ENCODE assay signal across 20 cellular contexts in genomic region chr20:37560629-37561028, GRCh38. TPM values are rescaled to one million over a fixed set of nuclear protein-coding genes. Genes with fewer than 3 reads are reported as not detected.
A peak's percentile ranks its signal among the peaks of the same experiment; 100 is the strongest.
DNase-seq lines count a peak whose midpoint lies in the region; ATAC-seq, FAIRE-seq and TF ChIP-seq lines count a peak whose summit lies in the region.
"Had no signal": no experiment of that assay in that cellular context is flagged by ENCODE, and none has a peak within 500 bp of the region (broad histone marks: within the 10 kb centered on the region; RNA-seq: fewer than 3 reads in every experiment).

No MANE protein-coding gene starts in this region.

- POLR2A ChIA-PET in K562 (lab: Yijun Ruan, JAX): interaction anchor here (0.8 kb wide), 1 partner anchor 178 kb away, joined by 3 read pairs; no protein-coding TSS in a partner anchor

- 17% methylated on average over 4 of the region's 4 CpGs for WGBS in K562 (ENCODE audit: insufficient coverage, low coverage, missing lambda C conversion rate)

- H3K4me2 ChIP-seq in K562 (ENCODE audit: insufficient read depth, low read length): no peak overlapping the region

- H3K4me1 ChIP-seq in RWPE2 (ENCODE audit: insufficient read depth, poor library complexity, severe bottlenecking) (no peaks in the 10 kb centered on the region), K562 (replicated peaks in 1 of 2; ENCODE audit: control insufficient read depth in 2 of 2, insufficient read depth in 2 of 2, low read length in 2 of 2) (peaks cover 0 to 8% of the 10 kb centered on the region in 2 experiments; a peak in 3 of 5 replicates)
- H3K4me1 ChIP-seq: HAP-1 had no signal

- H3K9me3 ChIP-seq in RWPE2 (ENCODE audit: severe bottlenecking) (no peaks in the 10 kb centered on the region), K562 (replicated peaks; ENCODE audit: control insufficient read depth, insufficient read depth, low read depth, low read length) (no peaks in the 10 kb centered on the region)
- H3K9me3 ChIP-seq: Caco-2, HAP-1 had no signal

- H3K9me1 ChIP-seq in K562 (ENCODE audit: control insufficient read depth, insufficient read depth, low read length): no peaks in the 10 kb centered on the region

- H3K9ac ChIP-seq in K562 (ENCODE audit: insufficient read depth in 1 of 2, low read depth in 2 of 2, low read length in 2 of 2): no peak overlapping the region

- H3K4me3 Mint-ChIP-seq in mesothelial cell of epicardium (no peak overlapping the region), type B pancreatic cell (no peak overlapping the region)
- H3K4me3 Mint-ChIP-seq: CD4-positive, alpha-beta T cell had no signal

- BruUV-seq in K562 (replicated peaks; lab: Mats Ljungman, UMichigan): no TSS peak

- H3K9me3 Mint-ChIP-seq in mesothelial cell of epicardium: no peaks in the 10 kb centered on the region
- no peaks in the 10 kb centered on the region for H3K9me3 Mint-ChIP-seq in type B pancreatic cell
- H3K9me3 Mint-ChIP-seq: CD4-positive, alpha-beta T cell had no signal

- no peak for TF ChIP-seq CTCF in RWPE2 (IDR thresholded peaks at IDR 0.05; ENCODE audit: poor library complexity, severe bottlenecking)
- no peak for TF ChIP-seq CTCF in K562 (IDR thresholded peaks at IDR 0.05 in 2 of 3, conservative IDR thresholded peaks at IDR 0.05 in 1 of 3; ENCODE audit: insufficient read depth in 2 of 3, low read depth in 1 of 3, low read length in 3 of 3)
- no peak for TF ChIP-seq CTCF in mesothelial cell of epicardium (IDR thresholded peaks at IDR 0.05; ENCODE audit: unreplicated experiment)
- TF ChIP-seq CTCF in type B pancreatic cell (conservative IDR thresholded peaks at IDR 0.05): no peak

- H4K20me1 ChIP-seq in K562 (replicated peaks; ENCODE audit: control insufficient read depth, insufficient read depth, low read length): peaks cover 9% of the 10 kb centered on the region; the same call in 1 of the 2 replicates

- H3K27ac ChIP-seq in RWPE2 (ENCODE audit: poor library complexity, severe bottlenecking) (no peak overlapping the region), K562 (ENCODE audit: extremely low read depth, low read depth, low read length) (no peak overlapping the region)
- H3K27ac ChIP-seq: C4-2B had no signal

- no peak for TF ChIP-seq RAD21 in K562 (CRISPR knock-in tag; conservative IDR thresholded peaks at IDR 0.05 in 1 of 2, IDR thresholded peaks at IDR 0.05 in 1 of 2)

- no peak for TF ChIP-seq EP300 in K562 (IDR thresholded peaks at IDR 0.05; ENCODE audit: low read length)

- H3K27ac Mint-ChIP-seq in mesothelial cell of epicardium (peak overlapping the region; percentile 8), type B pancreatic cell (peak overlapping the region; percentile 54)
- H3K27ac Mint-ChIP-seq: CD4-positive, alpha-beta T cell had no signal

- no peak for TF ChIP-seq POLR2A in K562 (conservative IDR thresholded peaks at IDR 0.05)

- DNase-seq in RWPE2 (ENCODE audit: low spot score) (peak; percentile 33), K562 (ENCODE audit: extremely low read depth in 1 of 4, low spot score in 3 of 4) (no peak), mesothelial cell of epicardium (ENCODE audit: low spot score in 2 of 2, unreplicated experiment in 2 of 2) (no peak), type B pancreatic cell (ENCODE audit: extremely low spot score, unreplicated experiment) (peak; percentile 8), globus pallidus (ENCODE audit: low spot score) (no peak)
- DNase-seq in central memory CD4-positive, alpha-beta T cell: no peak
- DNase-seq: ACHN; CD4-positive, alpha-beta T cell; DMS153; DMS79; GDM1 had no signal

- H3K4me3 ChIP-seq in RWPE2 (ENCODE audit: severe bottlenecking) (no peak overlapping the region), K562 (no peak overlapping the region)
- H3K4me3 ChIP-seq: HAP-1 had no signal

- no peaks in the 10 kb centered on the region for H3K36me3 Mint-ChIP-seq in mesothelial cell of epicardium
- H3K36me3 Mint-ChIP-seq in type B pancreatic cell: no peaks in the 10 kb centered on the region

- in situ Hi-C loops in K562 (cut with MboI): loop anchor here (10.0 kb wide), 1 partner anchor 334 kb away; no protein-coding TSS in a partner anchor

- H3K36me3 ChIP-seq in RWPE2 (ENCODE audit: low read depth): no peaks in the 10 kb centered on the region
- no peaks in the 10 kb centered on the region for H3K36me3 ChIP-seq in K562 (ENCODE audit: control insufficient read depth, insufficient read depth, low read length)
- H3K36me3 ChIP-seq: HAP-1 had no signal

- no peak for FAIRE-seq in K562 (lab: Jason Lieb, UNC)
- FAIRE-seq: A204.1, GM12892 had no signal

- H3K27me3 Mint-ChIP-seq in mesothelial cell of epicardium (ENCODE audit: low read depth) (peaks cover 4% of the 10 kb centered on the region), type B pancreatic cell (peaks cover 6% of the 10 kb centered on the region)

- H3K79me2 ChIP-seq in K562 (ENCODE audit: control insufficient read depth, insufficient read depth, low read length): no peaks in the 10 kb centered on the region

- H3K27me3 ChIP-seq in RWPE2 (ENCODE audit: insufficient read depth, poor library complexity, severe bottlenecking) (peaks cover 10% of the 10 kb centered on the region), K562 (ENCODE audit: control insufficient read depth in 2 of 2, insufficient read depth in 2 of 2, low read length in 2 of 2) (peaks cover 5 to 41% of the 10 kb centered on the region in 2 experiments; a peak in 4 of 5 replicates)

- intact Hi-C loops in K562 (cut with micrococcal nuclease): no loop called here

- no peak for ATAC-seq in RWPE2 (ENCODE audit: low read depth)
- no peak for ATAC-seq in K562
- no peak for ATAC-seq in HG02938 (IDR thresholded peaks at IDR 0.05; ENCODE audit: unreplicated experiment)

- no peak overlapping the region for H2AFZ ChIP-seq in K562 (ENCODE audit: low read depth, low read length)

- CTCF ChIA-PET in K562 (lab: Yijun Ruan, JAX; ENCODE audit: low intra/inter-chr PET ratio): interaction anchor here (0.7 kb wide), 1 partner anchor 616 kb away, joined by 3 read pairs; no protein-coding TSS in a partner anchor

- H3K4me1 Mint-ChIP-seq in mesothelial cell of epicardium: peaks cover 24% of the 10 kb centered on the region
- peaks cover 12% of the 10 kb centered on the region for H3K4me1 Mint-ChIP-seq in type B pancreatic cell (ENCODE audit: unreplicated experiment)

TF ChIP-seq in K562, 482 proteins besides CTCF, POLR2A, EP300 and RAD21 (continues in another document):
- TF ChIP-seq E2F6 (IDR thresholded peaks at IDR 0.05; ENCODE audit: borderline replicate concordance in 1 of 2, extremely low read depth in 1 of 2, insufficient read depth in 1 of 2, insufficient read length in 1 of 2, low read depth in 1 of 2, low read length in 1 of 2, poor library complexity in 1 of 2, severe bottlenecking in 1 of 2): no peak
- no peak for TF ChIP-seq NR1H2 (CRISPR knock-in tag; IDR thresholded peaks at IDR 0.05)
- TF ChIP-seq NR4A1 (CRISPR knock-in tag; IDR thresholded peaks at IDR 0.05): no peak
- peak; percentile 77 for TF ChIP-seq NR4A1 (tag; IDR thresholded peaks at IDR 0.05)

RNA-seq across cellular contexts. Expression of gene BLCAP, which starts 33.0 kb away (rescaled TPM):
- total RNA-seq in K562 (2011; cell fraction: chromatin; rRNA removed; ENCODE audit: low replicate concordance): 43.7 and 53.8 TPM in 2 replicates
- 36.5 and 40.0 TPM in 2 replicates for total RNA-seq in K562 (2011; cell fraction: nucleolus; rRNA removed)
- 62.1 and 86.8 TPM in 2 replicates for total RNA-seq in K562 (2011; cell fraction: nucleoplasm; rRNA removed)
- total RNA-seq in K562 (2014; rRNA removed): 20.6 and 24.2 TPM in 2 replicates
- 19.6 and 21.0 TPM in 2 replicates for total RNA-seq in K562 (2014; rRNA removed; fragmentation: Illumina TruSeq; extraction: Trizol)
- total RNA-seq in K562 (2015; rRNA removed; fragmentation: Illumina TruSeq; extraction: Trizol): 26.4 and 27.6 TPM in 2 replicates
- 30.1 and 34.0 TPM in 2 replicates for total RNA-seq in K562 (2021)
- polyA plus RNA-seq in K562 (2011; rRNA removed): 29.6 and 41.5 TPM in 2 replicates
- 47.2 and 47.4 TPM in 2 replicates for polyA plus RNA-seq in K562 (2011; cell fraction: cytosol; rRNA removed)
- 31.4 and 37.8 TPM in 2 replicates for polyA plus RNA-seq in K562 (2011; cell fraction: nucleus; rRNA removed)
- polyA plus RNA-seq in K562 (2012): 25.2 and 30.6 TPM in 2 replicates
- polyA plus RNA-seq in K562 (2014; fragmentation: Illumina TruSeq; extraction: Trizol): 31.5 and 31.9 TPM in 2 replicates
- polyA plus RNA-seq in K562 (2014; fragmentation: Nextera tagmentation; extraction: Ambion mirVana): 10 to 100 TPM; 16.9 to 17.3 TPM
- 37.1 and 38.9 TPM in 2 replicates for polyA plus RNA-seq in K562 (2014; rRNA removed)
- polyA minus RNA-seq in K562 (2011; rRNA and poly(A)+ RNA removed): 23.6 and 40.0 TPM in 2 replicates
- 11.2 and 17.5 TPM in 2 replicates for polyA minus RNA-seq in K562 (2011; cell fraction: cytosol; rRNA and poly(A)+ RNA removed)
- 9.4 and 10.1 TPM in 2 replicates for polyA minus RNA-seq in K562 (2011; cell fraction: nucleus; rRNA and poly(A)+ RNA removed)
- total RNA-seq in mesothelial cell of epicardium: 71.7 to 76.2 TPM (median 72.7 TPM) in 3 replicates
- total RNA-seq in type B pancreatic cell (ENCODE audit: low replicate concordance): 75.7 and 79.7 TPM in 2 replicates

RNA-seq across cellular contexts. Expression of gene NNAT, which starts 39.6 kb away (rescaled TPM):
- total RNA-seq in K562 (2011; cell fraction: chromatin; rRNA removed; ENCODE audit: low replicate concordance): not detected in 2 replicates
- total RNA-seq in K562 (2011; cell fraction: nucleolus; rRNA removed): not detected in 2 replicates
- total RNA-seq in K562 (2011; cell fraction: nucleoplasm; rRNA removed): not detected in 2 replicates
- total RNA-seq in K562 (2014; rRNA removed): not detected in 2 replicates
- total RNA-seq in K562 (2014; rRNA removed; fragmentation: Illumina TruSeq; extraction: Trizol): not detected in 2 replicates
- not detected in 2 replicates for total RNA-seq in K562 (2015; rRNA removed; fragmentation: Illumina TruSeq; extraction: Trizol)
- 0.13 TPM in 1 of 2 replicates, not detected in the other for total RNA-seq in K562 (2021)
- polyA plus RNA-seq in K562 (2011; rRNA removed): not detected in 2 replicates
- not detected in 2 replicates for polyA plus RNA-seq in K562 (2011; cell fraction: cytosol; rRNA removed)
- polyA plus RNA-seq in K562 (2011; cell fraction: nucleus; rRNA removed): not detected in 2 replicates
- 0.34 and 0.64 TPM in 2 replicates for polyA plus RNA-seq in K562 (2012)
- polyA plus RNA-seq in K562 (2014; fragmentation: Illumina TruSeq; extraction: Trizol): not detected in 2 replicates
- not detected for polyA plus RNA-seq in K562 (2014; fragmentation: Nextera tagmentation; extraction: Ambion mirVana)
- polyA plus RNA-seq in K562 (2014; rRNA removed): not detected in 2 replicates
- not detected in 2 replicates for polyA minus RNA-seq in K562 (2011; rRNA and poly(A)+ RNA removed)
- polyA minus RNA-seq in K562 (2011; cell fraction: cytosol; rRNA and poly(A)+ RNA removed): not detected in 2 replicates
- polyA minus RNA-seq in K562 (2011; cell fraction: nucleus; rRNA and poly(A)+ RNA removed): not detected in 2 replicates
- 18.5 to 19.4 TPM (median 19.3 TPM) in 3 replicates for total RNA-seq in mesothelial cell of epicardium
- 19.2 and 114 TPM in 2 replicates for total RNA-seq in type B pancreatic cell (ENCODE audit: low replicate concordance)
- total RNA-seq: Caco-2; CD4-positive, alpha-beta T cell; Daoy; H4 had no signal
- polyA plus RNA-seq: BJ had no signal

Comparison
In these comparisons a context has a peak if more than half of its experiments do, and no peak if none do; other contexts are left out.
1. DNase-seq: peak in RWPE2 (single experiment) and type B pancreatic cell (single experiment); none in K562 (0 of 4), mesothelial cell of epicardium (0 of 2), central memory CD4-positive, alpha-beta T cell (single experiment) and globus pallidus (single experiment).
2. RNA of gene NNAT, which starts 39.6 kb away (total RNA-seq): 19.2 to 114 TPM in type B pancreatic cell and 18.5 to 19.4 TPM in mesothelial cell of epicardium; 0.13 TPM in K562; every median in the first group is over 10 times any median in the second.